In genomic region chrX:23756165-23756564, GRCh38 we compare ENCODE assay signal across 8 cellular contexts. TPM values are rescaled to one million over a fixed set of nuclear protein-coding genes. Genes with fewer than 3 reads are reported as not detected.
A peak's percentile ranks its signal among the peaks of the same experiment; 100 is the strongest.
DNase-seq lines count a peak whose midpoint lies in the region; ATAC-seq, FAIRE-seq and TF ChIP-seq lines count a peak whose summit lies in the region.

No MANE protein-coding gene starts in this region.

- POLR2A ChIA-PET in PC-9 (lab: Charles Lee; ENCODE audit: unreplicated experiment), result interaction anchor here (0.6 kb wide), 1 partner anchor 149 kb away, joined by 4 read pairs; no protein-coding TSS in a partner anchor

- no peaks in the 10 kb centered on the region for H4K20me1 ChIP-seq in PC-9 (ENCODE audit: insufficient read depth)

- H3K4me2 ChIP-seq in PC-9, result peak overlapping the region; percentile 41; the same call in 1 of the 2 replicates

- no peaks in the 10 kb centered on the region for H3K27me3 ChIP-seq in PC-9 (ENCODE audit: insufficient read depth, low read depth)

- no peaks in the 10 kb centered on the region for H3K36me3 Mint-ChIP-seq in glutamatergic neuron (ENCODE audit: unreplicated experiment)

- H3K27ac Mint-ChIP-seq in glutamatergic neuron (ENCODE audit: unreplicated experiment), result no peak overlapping the region

- DNase-seq in AG08396 (ENCODE audit: low spot score) (peak; percentile 38), GM18507 (ENCODE audit: extremely low spot score, insufficient read length, low read depth) (no peak), PC-9 (peak in 1 of 2 experiments; percentile 40), glutamatergic neuron (peak; percentile 44), sciatic nerve (ENCODE audit: low spot score) (peak; percentile 72), NCI-H524 treated with DMSO at 0.1 percent for 48 hours (lab: John Stamatoyannopoulos, UW) (no peak)
- peak; percentile 68 to 72 for DNase-seq in activated T-cell treated with anti-CD3 and anti-CD28 coated beads, Interleukin-2, amount 50 U/mL, for 48 hours

- peak; percentile 81 for TF ChIP-seq CTCF in PC-9 (conservative IDR thresholded peaks at IDR 0.05)
- TF ChIP-seq CTCF in glutamatergic neuron (IDR thresholded peaks at IDR 0.05; ENCODE audit: partially characterized antibody, unreplicated experiment), result peak; percentile 63

- no peak overlapping the region for H3K27ac ChIP-seq in PC-9

- H3K27me3 Mint-ChIP-seq in glutamatergic neuron (ENCODE audit: unreplicated experiment), result no peaks in the 10 kb centered on the region

- no peaks in the 10 kb centered on the region for H3K79me2 ChIP-seq in PC-9 (ENCODE audit: low read depth)

- H3K36me3 ChIP-seq in PC-9 (ENCODE audit: low read depth), result no peaks in the 10 kb centered on the region

- CTCF ChIA-PET in PC-9 (lab: Charles Lee), result no interaction called here

- no peaks in the 10 kb centered on the region for H3K4me1 Mint-ChIP-seq in glutamatergic neuron (ENCODE audit: low read depth, unreplicated experiment)

- peak; percentile 82 for FAIRE-seq in GM18507 (lab: Jason Lieb, UNC)

- BruUV-seq in PC-9 (replicated peaks; lab: Mats Ljungman, UMichigan), result no TSS peak

- no peak overlapping the region for H3K4me3 ChIP-seq in PC-9

- intact Hi-C loops in PC-9 (cut with micrococcal nuclease; ENCODE audit: unreplicated experiment), result loop anchor here (1.0 to 2.0 kb wide), 2 partner anchors 27 to 146 kb away; partner anchors contain the start of gene SAT1
- intact Hi-C loops in sciatic nerve (cut with DNase I), result no loop called here

- peaks cover 6% of the 10 kb centered on the region; the same call in 1 of the 2 replicates for H3K4me1 ChIP-seq in PC-9 (replicated peaks; ENCODE audit: insufficient read depth)

- ATAC-seq in HG03439 (IDR thresholded peaks at IDR 0.05; ENCODE audit: unreplicated experiment) (peak; percentile 70), sciatic nerve (peak; percentile 42)

- no peak overlapping the region for H3K4me3 Mint-ChIP-seq in glutamatergic neuron (ENCODE audit: unreplicated experiment)

- H3K9me3 Mint-ChIP-seq in glutamatergic neuron (ENCODE audit: unreplicated experiment), result no peaks in the 10 kb centered on the region

- no peaks in the 10 kb centered on the region for H3K9me3 ChIP-seq in PC-9 (ENCODE audit: insufficient read depth, low read depth)

- H3K9me2 ChIP-seq in PC-9 (ENCODE audit: insufficient read depth), result no peaks in the 10 kb centered on the region

- H2AFZ ChIP-seq in PC-9, result no peak overlapping the region

- peaks cover 3% of the 10 kb centered on the region; the same call in 1 of the 2 replicates for H3F3A ChIP-seq in PC-9 (ENCODE audit: insufficient read depth, low read depth)

RNA-seq across cellular contexts. Expression of gene ACOT9, which starts 13.1 kb away (rescaled TPM):
- total RNA-seq in PC-9 (2021) (40.6 and 47.0 TPM in 2 replicates), glutamatergic neuron (ENCODE audit: unreplicated experiment) (20.5 TPM), sciatic nerve (42.4 TPM)

RNA-seq across cellular contexts. Expression of gene SAT1, which starts 26.8 kb away (rescaled TPM):
- 99.1 and 131 TPM in 2 replicates for total RNA-seq in PC-9 (2021)
- 31.4 TPM for total RNA-seq in glutamatergic neuron (ENCODE audit: unreplicated experiment)
- total RNA-seq in sciatic nerve, result 417 TPM

Comparison
In these comparisons a context has a peak if more than half of its experiments do, and no peak if none do; other contexts are left out.
1. DNase-seq: peak in AG08396 (single experiment), activated T-cell treated with anti-CD3 and anti-CD28 coated beads, Interleukin-2, amount 50 U/mL, for 48 hours (2 of 2), glutamatergic neuron (single experiment) and sciatic nerve (single experiment); none in GM18507 (single experiment) and NCI-H524 treated with DMSO at 0.1 percent for 48 hours (single experiment).